19 cellular contexts compared by ENCODE assay signal in genomic region chr10:33773895-33774480, GRCh38.
"Had no signal": no experiment of that assay in that cellular context is flagged by ENCODE, and none has a peak within 500 bp of the region (broad histone marks: within the 10 kb centered on the region; RNA-seq: fewer than 3 reads in every experiment).

No MANE protein-coding gene starts in this region.

- H3K27me3 Mint-ChIP-seq: effector memory CD8-positive, alpha-beta T cell; memory B cell; stimulated activated memory B cell treated with anti-CD40 and anti-IgM and Interleukin-4, amounts not matched to agents 10 μg/mL and 1 μg/mL and 100 μg/mL, for 72 hours had no signal

- DNase-seq: activated CD4-positive, alpha-beta T cell treated with anti-CD3 and anti-CD28 coated beads for 36 hours; activated CD4-positive, alpha-beta T cell treated with anti-CD3 and anti-CD28 coated beads, Interleukin-2, amount 50 U/mL, for 48 hours; activated naive CD8-positive, alpha-beta T cell treated with anti-CD3 and anti-CD28 coated beads for 36 hours; activated T-cell treated with anti-CD3 and anti-CD28 coated beads for 4 hours; effector memory CD8-positive, alpha-beta T cell; glutamatergic neuron; hippocampal formation; immature natural killer cell; kidney glomerular epithelial cell; ovary; spleen; stimulated activated CD4-positive, alpha-beta T cell treated with anti-CD3 and anti-CD28 coated beads, Interleukin-4, amount 100 ng/mL, for 4 hours; T-helper 17 cell; tibial artery had no signal

- H3K36me3 ChIP-seq: cardiac muscle cell, ovary, spleen, tibial artery had no signal

- H3K4me1 Mint-ChIP-seq: stimulated activated memory B cell treated with anti-CD40 and anti-IgM and Interleukin-4, amounts not matched to agents 10 μg/mL and 1 μg/mL and 100 μg/mL, for 72 hours had no signal

- H3K27me3 ChIP-seq: cardiac muscle cell, ovary, spleen, tibial artery had no signal

- H3K4me3 Mint-ChIP-seq: activated CD4-positive, alpha-beta T cell treated with anti-CD3 and anti-CD28 coated beads for 36 hours; activated naive CD8-positive, alpha-beta T cell treated with anti-CD3 and anti-CD28 coated beads for 36 hours; activated T-helper 1 cell treated with anti-CD3 and anti-CD28 coated beads, Interleukin-12 subunit alpha, Interleukin-12 subunit beta, Interleukin-2, Interleukin-4 antibody, amounts not matched to agents 30 ng/mL and 10 ng/mL and 1 ng/mL, durations not matched to agents 14 hours and 24 hours and 36 hours; effector memory CD8-positive, alpha-beta T cell; memory B cell; stimulated activated memory B cell treated with anti-CD40 and anti-IgM and Interleukin-4, amounts not matched to agents 10 μg/mL and 1 μg/mL and 100 μg/mL, for 72 hours; T-helper 17 cell had no signal

- H3K4me3 ChIP-seq: cardiac muscle cell, ovary, spleen, tibial artery had no signal

- H3K27ac ChIP-seq: cardiac muscle cell, ovary, tibial artery, VCaP had no signal

- H3K36me3 Mint-ChIP-seq: activated naive CD8-positive, alpha-beta T cell treated with anti-CD3 and anti-CD28 coated beads for 36 hours; immature natural killer cell; memory B cell; stimulated activated memory B cell treated with anti-CD40 and anti-IgM and Interleukin-4, amounts not matched to agents 10 μg/mL and 1 μg/mL and 100 μg/mL, for 72 hours had no signal

- H3K9me3 Mint-ChIP-seq: activated naive CD8-positive, alpha-beta T cell treated with anti-CD3 and anti-CD28 coated beads for 36 hours; activated T-helper 1 cell treated with anti-CD3 and anti-CD28 coated beads, Interleukin-12 subunit alpha, Interleukin-12 subunit beta, Interleukin-2, Interleukin-4 antibody, amounts not matched to agents 30 ng/mL and 10 ng/mL and 1 ng/mL, durations not matched to agents 14 hours and 24 hours and 36 hours; effector memory CD8-positive, alpha-beta T cell; immature natural killer cell had no signal

- H3K27ac Mint-ChIP-seq: activated CD4-positive, alpha-beta T cell treated with anti-CD3 and anti-CD28 coated beads for 36 hours; activated naive CD8-positive, alpha-beta T cell treated with anti-CD3 and anti-CD28 coated beads for 36 hours; activated T-helper 1 cell treated with anti-CD3 and anti-CD28 coated beads, Interleukin-12 subunit alpha, Interleukin-12 subunit beta, Interleukin-2, Interleukin-4 antibody, amounts not matched to agents 30 ng/mL and 10 ng/mL and 1 ng/mL, durations not matched to agents 14 hours and 24 hours and 36 hours; effector memory CD8-positive, alpha-beta T cell; immature natural killer cell; memory B cell; stimulated activated memory B cell treated with anti-CD40 and anti-IgM and Interleukin-4, amounts not matched to agents 10 μg/mL and 1 μg/mL and 100 μg/mL, for 72 hours; T-helper 17 cell had no signal

- H3K9me3 ChIP-seq: ovary, spleen, tibial artery had no signal

- H3K4me1 ChIP-seq: tibial artery had no signal

- ATAC-seq: activated CD4-positive, alpha-beta T cell treated with anti-CD3 and anti-CD28 coated beads for 36 hours; effector memory CD8-positive, alpha-beta T cell; stimulated activated memory B cell treated with anti-CD40 and anti-IgM and Interleukin-4, amounts not matched to agents 10 μg/mL and 1 μg/mL and 100 μg/mL, for 72 hours; T-helper 17 cell had no signal
